In the genomic region with DNA sequence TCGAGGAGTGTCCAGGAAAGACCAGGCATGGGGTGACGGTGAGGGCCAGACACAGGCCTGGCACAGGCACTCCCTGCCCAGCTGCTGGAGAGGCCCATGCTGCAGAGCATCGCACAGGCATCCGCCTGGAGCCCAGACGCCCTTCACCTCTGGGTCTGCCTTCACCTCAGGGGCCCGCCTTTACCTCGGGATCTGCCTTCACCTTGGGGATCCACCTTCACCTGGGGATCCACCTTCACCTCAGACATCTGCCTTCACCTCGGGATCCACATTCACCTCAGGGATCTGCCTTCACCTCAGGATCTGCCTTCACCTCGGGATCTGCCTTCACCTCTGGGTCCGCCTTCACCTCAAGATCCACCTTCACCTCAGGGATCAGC, we compare ENCODE assay signal across 22 cellular contexts. TPM values are rescaled to one million over a fixed set of nuclear protein-coding genes. Genes with fewer than 3 reads are reported as not detected.
DNase-seq lines count a peak whose midpoint lies in the region; ATAC-seq and TF ChIP-seq lines count a peak whose summit lies in the region.
"Had no signal": no experiment of that assay in that cellular context is flagged by ENCODE, and none has a peak within 500 bp of the region (broad histone marks: within the 10 kb centered on the region; RNA-seq: fewer than 3 reads in every experiment).

No MANE protein-coding gene starts in this region.

- H3K36me3 Mint-ChIP-seq in activated B cell treated with CpG ODN at 0.5 μM for 24 hours (ENCODE audit: low read depth) (no peaks in the 10 kb centered on the region), osteocyte (ENCODE audit: unreplicated experiment) (no peaks in the 10 kb centered on the region), type B pancreatic cell (peaks cover 23% of the 10 kb centered on the region)

- H3K27ac Mint-ChIP-seq in activated B cell treated with CpG ODN at 0.5 μM for 24 hours (no peak overlapping the region), osteocyte (ENCODE audit: unreplicated experiment) (no peak overlapping the region), type B pancreatic cell (no peak overlapping the region)
- H3K27ac Mint-ChIP-seq: CD4-positive, alpha-beta T cell had no signal

- H3K9me3 Mint-ChIP-seq in activated B cell treated with CpG ODN at 0.5 μM for 24 hours (peaks cover 7% of the 10 kb centered on the region), osteocyte (ENCODE audit: unreplicated experiment) (peaks cover 11% of the 10 kb centered on the region), type B pancreatic cell (peaks cover 9% of the 10 kb centered on the region)
- H3K9me3 Mint-ChIP-seq: CD4-positive, alpha-beta T cell had no signal

- H3K27me3 Mint-ChIP-seq in activated B cell treated with CpG ODN at 0.5 μM for 24 hours (peaks cover 16% of the 10 kb centered on the region), osteocyte (ENCODE audit: unreplicated experiment) (no peaks in the 10 kb centered on the region), type B pancreatic cell (peaks cover 7% of the 10 kb centered on the region)

- POLR2A ChIA-PET in activated B cell treated with CpG ODN at 0.5 μM for 24 hours (lab: Charles Lee) = no interaction called here

- CTCF ChIA-PET in activated B cell treated with CpG ODN at 0.5 μM for 24 hours (lab: Charles Lee) = no interaction called here

- H3K4me1 Mint-ChIP-seq in activated B cell treated with CpG ODN at 0.5 μM for 24 hours (no peaks in the 10 kb centered on the region), osteocyte (ENCODE audit: unreplicated experiment) (no peaks in the 10 kb centered on the region), type B pancreatic cell (ENCODE audit: unreplicated experiment) (no peaks in the 10 kb centered on the region)

- TF ChIP-seq CTCF in activated B cell treated with CpG ODN at 0.5 μM for 24 hours (IDR thresholded peaks at IDR 0.05) = no peak
- no peak for TF ChIP-seq CTCF in osteocyte (IDR thresholded peaks at IDR 0.05)
- TF ChIP-seq CTCF in type B pancreatic cell (conservative IDR thresholded peaks at IDR 0.05) = no peak

- DNase-seq in D341Med (ENCODE audit: low spot score) = peak; percentile 11
- DNase-seq in activated B cell treated with CpG ODN at 0.5 μM for 24 hours = peak; percentile 4
- peak; percentile 63 for DNase-seq in osteocyte (ENCODE audit: extremely low spot score, unreplicated experiment)
- peak; percentile 53 for DNase-seq in type B pancreatic cell (ENCODE audit: extremely low spot score, unreplicated experiment)
- no peak for DNase-seq in glomerular visceral epithelial cell (ENCODE audit: extremely low spot score)
- DNase-seq in NCI-H2171 (lab: John Stamatoyannopoulos, UW) = no peak
- DNase-seq: BE2C, COR-L47, DMS 273 treated with DMSO at 0.1 percent for 48 hours, DND-41, HCEC 1CT, NCI-H1694, NCI-H2081, NCI-H446 treated with DMSO at 0.1 percent for 48 hours, NCI-H526 treated with DMSO at 0.1 percent for 48 hours, OCI-M1, SJCRH30 had no signal

- ATAC-seq in activated B cell treated with CpG ODN at 0.5 μM for 24 hours (ENCODE audit: low read depth) (no peak), HG03135 (IDR thresholded peaks at IDR 0.05; ENCODE audit: unreplicated experiment) (no peak)
- ATAC-seq: A549, GM12878 had no signal

- H3K4me3 Mint-ChIP-seq in activated B cell treated with CpG ODN at 0.5 μM for 24 hours (no peak overlapping the region), osteocyte (ENCODE audit: unreplicated experiment) (no peak overlapping the region), type B pancreatic cell (no peak overlapping the region)
- H3K4me3 Mint-ChIP-seq: CD4-positive, alpha-beta T cell had no signal

- intact Hi-C loops in activated B cell treated with CpG ODN at 0.5 μM for 24 hours (cut with micrococcal nuclease) = no loop called here

RNA-seq across cellular contexts. Expression of a gene that starts 7.7 kb away (rescaled TPM):
- total RNA-seq in activated B cell treated with CpG ODN at 0.5 μM for 24 hours = not detected in 2 replicates
- total RNA-seq in osteocyte = 4.3 and 5.6 TPM in 2 replicates
- total RNA-seq in type B pancreatic cell (ENCODE audit: low replicate concordance) = 78.4 and 112 TPM in 2 replicates
- total RNA-seq: CD4-positive, alpha-beta T cell had no signal

RNA-seq across cellular contexts. Expression of a gene that starts 56.3 kb away (rescaled TPM):
- total RNA-seq in activated B cell treated with CpG ODN at 0.5 μM for 24 hours (not detected in 2 replicates), osteocyte (not detected in 2 replicates), type B pancreatic cell (ENCODE audit: low replicate concordance) (0.51 and 1.00 TPM in 2 replicates)
- total RNA-seq: CD4-positive, alpha-beta T cell; HT1080 had no signal

Comparison
In these comparisons a context has a peak if more than half of its experiments do, and no peak if none do; other contexts are left out.
1. DNase-seq: peak in D341Med (single experiment), activated B cell treated with CpG ODN at 0.5 μM for 24 hours (single experiment), osteocyte (single experiment) and type B pancreatic cell (single experiment); none in glomerular visceral epithelial cell (single experiment) and NCI-H2171 (single experiment).
2. RNA of a gene that starts 7.7 kb away (total RNA-seq): 78.4 to 112 TPM in type B pancreatic cell; 4.3 to 5.6 TPM in osteocyte and not detected in activated B cell treated with CpG ODN at 0.5 μM for 24 hours; every median in the first group is over 10 times any median in the second.